26 cellular contexts compared by ENCODE assay signal in the genomic region with DNA sequence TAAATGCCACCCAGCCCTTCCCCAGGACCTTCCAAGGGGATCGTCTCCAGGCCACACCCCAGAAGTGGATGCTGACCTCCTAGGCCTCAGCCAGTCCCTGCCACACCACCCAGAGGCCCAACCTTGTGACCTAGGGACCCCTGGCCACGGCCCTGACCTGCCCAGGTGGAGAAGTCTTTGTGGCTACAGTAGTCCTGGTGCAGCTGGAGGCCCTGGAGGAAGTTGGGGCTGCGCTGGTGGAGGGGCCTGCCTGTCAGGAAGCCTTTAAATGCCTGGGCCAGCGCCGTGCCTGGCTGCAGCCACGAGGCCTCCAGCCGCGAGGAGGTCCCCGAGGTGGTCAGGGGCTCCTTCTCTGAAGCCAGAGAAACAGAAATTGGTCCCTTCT. TPM values are rescaled to one million over a fixed set of nuclear protein-coding genes. Genes with fewer than 3 reads are reported as not detected.
A peak's percentile ranks its signal among the peaks of the same experiment; 100 is the strongest.
DNase-seq lines count a peak whose midpoint lies in the region; ATAC-seq and TF ChIP-seq lines count a peak whose summit lies in the region.
"Had no signal": no experiment of that assay in that cellular context is flagged by ENCODE, and none has a peak within 500 bp of the region (broad histone marks: within the 10 kb centered on the region; RNA-seq: fewer than 3 reads in every experiment).

No MANE protein-coding gene starts in this region.

- H3K79me1 ChIP-seq in H9 (ENCODE audit: insufficient read depth, low read depth, low read length, poor library complexity, severe bottlenecking) (no peaks in the 10 kb centered on the region), neuronal stem cell (ENCODE audit: low read depth, low read length) (no peaks in the 10 kb centered on the region)

- H2BK20ac ChIP-seq in H9 (ENCODE audit: low read depth, low read length, poor library complexity, severe bottlenecking), result no peak overlapping the region

- H3K23ac ChIP-seq in H9 (ENCODE audit: insufficient read length, low read depth, low read length) (no peak overlapping the region), neuronal stem cell (ENCODE audit: low read depth, low read length, poor library complexity) (no peak overlapping the region)

- H3K4ac ChIP-seq in H9 (ENCODE audit: low read depth, low read length) (no peak overlapping the region), neuronal stem cell (ENCODE audit: low read length) (no peak overlapping the region)

- H3K4me1 ChIP-seq in H9 (ENCODE audit: insufficient read depth, low read length), result no peaks in the 10 kb centered on the region
- peaks cover 4% of the 10 kb centered on the region in 2 donors for H3K4me1 ChIP-seq in neuronal stem cell (ENCODE audit: control insufficient read depth in 2 of 2, insufficient read depth in 1 of 2, low read depth in 1 of 2, low read length in 2 of 2)
- H3K4me1 ChIP-seq: HAP-1 had no signal

- no peak for TF ChIP-seq CTCF in H9 (conservative IDR thresholded peaks at IDR 0.05)

- no peak for ATAC-seq in activated CD8-positive, alpha-beta memory T cell treated with anti-CD3 and anti-CD28 coated beads, Interleukin-2, amount 10 ng/mL, durations not matched to agents 7 days and 5 days
- ATAC-seq in GM18873 (IDR thresholded peaks at IDR 0.05; ENCODE audit: low FRiP score, unreplicated experiment), result no peak
- ATAC-seq: PC-3 had no signal

- H3K79me2 ChIP-seq in H9 (ENCODE audit: insufficient read depth, low read length), result no peaks in the 10 kb centered on the region

- peak; percentile 37 for DNase-seq in activated CD8-positive, alpha-beta memory T cell treated with anti-CD3 and anti-CD28 coated beads, Interleukin-2, amount 10 ng/mL, durations not matched to agents 7 days and 5 days
- no peak for DNase-seq in activated CD8-positive, alpha-beta memory T cell treated with anti-CD3 and anti-CD28 coated beads for 24 hours
- DNase-seq in H9 (no peak), neuronal stem cell (ENCODE audit: low spot score) (no peak), ureter (ENCODE audit: low spot score) (peak; percentile 34), LoVo (ENCODE audit: low spot score) (no peak)
- DNase-seq: AML-193, EL, GF-D8, GM23248, Karpas-422, NCI-H1048, NCI-H1417 treated with DMSO at 0.1 percent for 48 hours, NCI-H187, NCI-H446 treated with DMSO at 0.1 percent for 48 hours, NCI-H526 treated with DMSO at 0.1 percent for 48 hours, PC-3, Right ventricle myocardium superior had no signal

- H3K9ac ChIP-seq in H9 (ENCODE audit: extremely low read depth, insufficient read length, low read length) (no peak overlapping the region), neuronal stem cell (ENCODE audit: low read depth, low read length, poor library complexity) (peak overlapping the region; percentile 10)
- H3K9ac ChIP-seq: GM23248 had no signal

- no peak overlapping the region for H3K4me3 ChIP-seq in neuronal stem cell (ENCODE audit: low read length in 2 of 2)
- H3K4me3 ChIP-seq: GM23248, HAP-1 had no signal

- H2AFZ ChIP-seq in H9 (ENCODE audit: low read length) (no peak overlapping the region), neuronal stem cell (ENCODE audit: low read length) (no peak overlapping the region)
- H2AFZ ChIP-seq: GM23248 had no signal

- H3K27ac Mint-ChIP-seq in activated CD8-positive, alpha-beta memory T cell treated with anti-CD3 and anti-CD28 coated beads, Interleukin-2, amount 10 ng/mL, durations not matched to agents 7 days and 5 days, result no peak overlapping the region
- H3K27ac Mint-ChIP-seq in H9, result peak overlapping the region in 2 of 3 experiments; percentile 34 to 52; a peak in 2 of 7 replicates

- CTCF ChIA-PET in activated CD8-positive, alpha-beta memory T cell treated with anti-CD3 and anti-CD28 coated beads, Interleukin-2, amount 10 ng/mL, durations not matched to agents 7 days and 5 days (lab: Charles Lee), result interaction anchor here (1.2 to 1.8 kb wide), 3 partner anchors 8 to 13 kb away, joined by 3 to 6 read pairs (median 4); no protein-coding TSS in a partner anchor

- no peak overlapping the region for H3K56ac ChIP-seq in H9 (ENCODE audit: insufficient read length, low read depth, low read length)

- H3K18ac ChIP-seq in H9 (ENCODE audit: insufficient read length, low read depth, low read length) (no peak overlapping the region), neuronal stem cell (ENCODE audit: low read length) (peak overlapping the region; percentile 52)

- no peaks in the 10 kb centered on the region for H3K36me3 ChIP-seq in neuronal stem cell (replicated peaks in 1 of 2; ENCODE audit: control insufficient read depth in 2 of 2, insufficient read depth in 2 of 2, low read length in 2 of 2)
- H3K36me3 ChIP-seq: HAP-1 had no signal

- H4K91ac ChIP-seq in H9 (ENCODE audit: insufficient read length, low read depth, low read length) (no peak overlapping the region), neuronal stem cell (ENCODE audit: low read depth, low read length, poor library complexity) (peak overlapping the region; percentile 13)

- H3K27me3 ChIP-seq in H9 (ENCODE audit: insufficient read depth, low read length), result no peaks in the 10 kb centered on the region
- peaks cover 0 to 10% (median 0%) of the 10 kb centered on the region in 3 experiments for H3K27me3 ChIP-seq in neuronal stem cell (ENCODE audit: control insufficient read depth in 3 of 3, insufficient read depth in 3 of 3, low read depth in 1 of 3, low read length in 3 of 3)

- H2BK5ac ChIP-seq in H9 (ENCODE audit: insufficient read length, low read length) (no peak overlapping the region), neuronal stem cell (ENCODE audit: low read length) (no peak overlapping the region)

- no CpG with 5 or more reads among the region's 9 CpGs for WGBS in H9 (ENCODE audit: extremely low coverage, insufficient read length, low lambda C conversion rate)
- no CpG with 5 or more reads among the region's 9 CpGs for WGBS in neuronal stem cell (ENCODE audit: extremely low coverage in 2 of 2, insufficient read length in 2 of 2, insufficient replicate concordance in 1 of 2), 2 donors

- peaks cover 4% of the 10 kb centered on the region for H3K27me3 Mint-ChIP-seq in activated CD8-positive, alpha-beta memory T cell treated with anti-CD3 and anti-CD28 coated beads, Interleukin-2, amount 10 ng/mL, durations not matched to agents 7 days and 5 days
- H3K27me3 Mint-ChIP-seq in H9 (ENCODE audit: low read depth), result peaks cover 1% of the 10 kb centered on the region

- H3K23me2 ChIP-seq in H9 (ENCODE audit: insufficient read length, low read depth, low read length, poor library complexity, severe bottlenecking), result no peaks in the 10 kb centered on the region

- H3K4me3 Mint-ChIP-seq in activated CD8-positive, alpha-beta memory T cell treated with anti-CD3 and anti-CD28 coated beads, Interleukin-2, amount 10 ng/mL, durations not matched to agents 7 days and 5 days, result no peak overlapping the region
- H3K4me3 Mint-ChIP-seq in H9, result no peak overlapping the region
- H3K4me3 Mint-ChIP-seq: CD14-positive monocyte had no signal

- H2BK12ac ChIP-seq in H9 (ENCODE audit: insufficient read length, low read depth, low read length) (no peak overlapping the region), neuronal stem cell (ENCODE audit: low read length) (peak overlapping the region; percentile 26)

- no peak overlapping the region for H3T11ph ChIP-seq in H9 (ENCODE audit: low read length)

- no peak overlapping the region for H2AK5ac ChIP-seq in H9 (ENCODE audit: insufficient read length, low read length)
- peak overlapping the region; percentile 51 for H2AK5ac ChIP-seq in neuronal stem cell (ENCODE audit: low read depth, low read length)

- H3K9me3 ChIP-seq in H9 (ENCODE audit: control insufficient read depth, low read depth, low read length) (no peaks in the 10 kb centered on the region), neuronal stem cell (replicated peaks in 1 of 2; ENCODE audit: control insufficient read depth in 2 of 2, insufficient read depth in 1 of 2, low read depth in 1 of 2, low read length in 2 of 2) (no peaks in the 10 kb centered on the region)
- H3K9me3 ChIP-seq: HAP-1 had no signal

- no peak overlapping the region for H2BK120ac ChIP-seq in H9 (ENCODE audit: low read depth, low read length, poor library complexity, severe bottlenecking)
- H2BK120ac ChIP-seq in neuronal stem cell (ENCODE audit: low read depth, low read length), result no peak overlapping the region

- H3K14ac ChIP-seq in H9 (ENCODE audit: insufficient read depth, low read length) (no peak overlapping the region), neuronal stem cell (ENCODE audit: low read length) (no peak overlapping the region)

- H3K9me3 Mint-ChIP-seq in activated CD8-positive, alpha-beta memory T cell treated with anti-CD3 and anti-CD28 coated beads, Interleukin-2, amount 10 ng/mL, durations not matched to agents 7 days and 5 days (ENCODE audit: low read depth), result no peaks in the 10 kb centered on the region
- no peaks in the 10 kb centered on the region for H3K9me3 Mint-ChIP-seq in H9

- no peaks in the 10 kb centered on the region for H3K36me3 Mint-ChIP-seq in activated CD8-positive, alpha-beta memory T cell treated with anti-CD3 and anti-CD28 coated beads, Interleukin-2, amount 10 ng/mL, durations not matched to agents 7 days and 5 days
- H3K36me3 Mint-ChIP-seq in H9 (ENCODE audit: insufficient read depth in 1 of 3, low read depth in 3 of 3), result no peaks in the 10 kb centered on the region; a peak in 1 of 7 replicates
- H3K36me3 Mint-ChIP-seq: CD14-positive monocyte had no signal

- H2BK15ac ChIP-seq in H9 (ENCODE audit: low read depth, low read length), result no peak overlapping the region
- no peak overlapping the region for H2BK15ac ChIP-seq in neuronal stem cell (ENCODE audit: low read length)

- H3K27ac ChIP-seq in H9 (ENCODE audit: insufficient read length, low read depth, low read length), result no peak overlapping the region
- H3K27ac ChIP-seq in neuronal stem cell (replicated peaks; ENCODE audit: low read length), result no peak overlapping the region
- H3K27ac ChIP-seq: GM23248 had no signal

- no peaks in the 10 kb centered on the region for H4K20me1 ChIP-seq in H9 (ENCODE audit: control insufficient read depth, insufficient read depth, insufficient read length)

- H4K8ac ChIP-seq in H9 (replicated peaks; ENCODE audit: insufficient read length, low read depth, low read length) (no peak overlapping the region), neuronal stem cell (ENCODE audit: low read depth, low read length) (no peak overlapping the region)

- H3K4me1 Mint-ChIP-seq in activated CD8-positive, alpha-beta memory T cell treated with anti-CD3 and anti-CD28 coated beads, Interleukin-2, amount 10 ng/mL, durations not matched to agents 7 days and 5 days, result no peaks in the 10 kb centered on the region
- peaks cover 5 to 9% of the 10 kb centered on the region in 2 experiments for H3K4me1 Mint-ChIP-seq in H9

- no peak overlapping the region for H4K5ac ChIP-seq in H9 (ENCODE audit: insufficient read length, low read depth, low read length)

- H3K4me2 ChIP-seq in H9 (ENCODE audit: insufficient read depth, insufficient read length, low read length), result no peak overlapping the region
- no peak overlapping the region for H3K4me2 ChIP-seq in neuronal stem cell (ENCODE audit: insufficient read depth, low read length, poor library complexity, severe bottlenecking)

RNA-seq across cellular contexts. Expression of gene PLA2G4D, which starts 23.4 kb away (rescaled TPM):
- total RNA-seq in activated CD8-positive, alpha-beta memory T cell treated with anti-CD3 and anti-CD28 coated beads, Interleukin-2, amount 10 ng/mL, durations not matched to agents 7 days and 5 days, result not detected
- total RNA-seq in H9 (2021) (0.33 TPM in 1 of 2 replicates, not detected in the other), ureter (0.13 TPM)
- 0.03 TPM for polyA plus RNA-seq in neuronal stem cell (2013, experiment 1 of 2)
- polyA plus RNA-seq in neuronal stem cell (2013, experiment 2 of 2), result 0.07 TPM
- total RNA-seq: A172, GM23248, MCF 10A, Right ventricle myocardium superior, RPMI7951, SK-MEL-5 had no signal
- polyA plus RNA-seq: AG04450, CD14-positive monocyte, GM23248 had no signal

RNA-seq across cellular contexts. Expression of gene PLA2G4E, which starts 50.1 kb away (rescaled TPM):
- under 1 TPM in 1 of 2 experiments, not detected in 1; 0.05 TPM for total RNA-seq in activated CD8-positive, alpha-beta memory T cell treated with anti-CD3 and anti-CD28 coated beads, Interleukin-2, amount 10 ng/mL, durations not matched to agents 7 days and 5 days
- total RNA-seq in H9 (2021), result not detected in 2 replicates
- polyA plus RNA-seq in neuronal stem cell (2013, experiment 1 of 2), result not detected
- polyA plus RNA-seq in neuronal stem cell (2013, experiment 2 of 2), result not detected
- 0.34 TPM for total RNA-seq in ureter
- total RNA-seq: A172, GM23248, PC-3, Right ventricle myocardium superior, RPMI7951, SK-MEL-5 had no signal
- polyA plus RNA-seq: AG04450, CD14-positive monocyte, GM23248 had no signal

Comparison
In these comparisons a context has a peak if more than half of its experiments do, and no peak if none do; other contexts are left out.
1. DNase-seq: peak in activated CD8-positive, alpha-beta memory T cell treated with anti-CD3 and anti-CD28 coated beads, Interleukin-2, amount 10 ng/mL, durations not matched to agents 7 days and 5 days (single experiment) and ureter (single experiment); none in activated CD8-positive, alpha-beta memory T cell treated with anti-CD3 and anti-CD28 coated beads for 24 hours (single experiment), H9 (single experiment), neuronal stem cell (single experiment) and LoVo (single experiment).